In the genomic region with DNA sequence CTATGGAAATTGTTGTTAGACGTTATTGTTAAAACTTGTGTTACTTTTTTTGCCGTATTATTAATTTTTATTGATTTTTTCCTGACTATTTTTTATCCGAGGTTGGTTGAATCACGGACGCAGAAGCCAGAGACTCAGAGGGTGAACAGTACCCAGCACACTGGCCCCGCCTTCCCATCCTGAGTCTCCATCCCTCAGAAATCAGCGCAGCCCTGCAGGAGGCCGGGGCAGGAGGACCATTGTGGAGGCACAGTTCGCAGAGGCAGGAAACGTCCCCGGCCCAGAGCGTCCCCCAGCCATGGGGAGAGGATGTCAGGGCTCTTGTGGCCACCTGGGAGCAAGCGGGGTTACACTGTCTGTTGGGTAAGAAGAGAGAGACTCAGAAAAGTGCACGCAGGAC, we compare ENCODE assay signal across 6 cellular contexts.
"Had no signal": no experiment of that assay in that cellular context is flagged by ENCODE, and none has a peak within 500 bp of the region (broad histone marks: within the 10 kb centered on the region; RNA-seq: fewer than 3 reads in every experiment).

No MANE protein-coding gene starts in this region.

- H3K27ac ChIP-seq: GM23248 had no signal

- H2AFZ ChIP-seq: GM23248 had no signal

- H3K4me3 ChIP-seq: GM23248, K562 had no signal

- DNase-seq: GM23248, GOT3, H7, HCEC 1CT, IMR-90 had no signal

- H3K9ac ChIP-seq: GM23248 had no signal
